In genomic region chrX:19888419-19888879, GRCh38 we compare ENCODE assay signal across 8 cellular contexts. TPM values are rescaled to one million over a fixed set of nuclear protein-coding genes. Genes with fewer than 3 reads are reported as not detected.
DNase-seq lines count a peak whose midpoint lies in the region; ATAC-seq and TF ChIP-seq lines count a peak whose summit lies in the region.

No MANE protein-coding gene starts in this region.

- no peaks in the 10 kb centered on the region for H3K9me3 Mint-ChIP-seq in activated CD4-positive, alpha-beta memory T cell treated with anti-CD3 and anti-CD28 coated beads for 36 hours

- no peak for TF ChIP-seq POLR2A in vagina (IDR thresholded peaks at IDR 0.05)

- H3K36me3 Mint-ChIP-seq in activated CD4-positive, alpha-beta memory T cell treated with anti-CD3 and anti-CD28 coated beads for 36 hours = no peaks in the 10 kb centered on the region

- H3K27ac Mint-ChIP-seq in activated CD4-positive, alpha-beta memory T cell treated with anti-CD3 and anti-CD28 coated beads for 36 hours = peak overlapping the region; percentile 78

- DNase-seq in BE2C = peak; percentile 24
- peak; percentile 3 for DNase-seq in NCI-H446 treated with DMSO at 0.1 percent for 48 hours (lab: John Stamatoyannopoulos, UW)
- peak; percentile 48 for DNase-seq in activated CD4-positive, alpha-beta memory T cell treated with anti-CD3 and anti-CD28 coated beads for 36 hours
- DNase-seq in fibroblast of lung (ENCODE audit: low read depth in 2 of 2) = peak; percentile 67 to 79
- DNase-seq in myocyte (ENCODE audit: low read depth) = peak; percentile 70
- no peak for DNase-seq in vagina (ENCODE audit: extremely low spot score in 2 of 2)

- POLR2A ChIA-PET in activated CD4-positive, alpha-beta memory T cell treated with anti-CD3 and anti-CD28 coated beads for 36 hours (lab: Charles Lee) = interaction anchor here (0.5 kb wide), 1 partner anchor 521 kb away, joined by 4 read pairs; no protein-coding TSS in a partner anchor

- no peaks in the 10 kb centered on the region for H4K20me1 ChIP-seq in fibroblast of lung (ENCODE audit: control insufficient read depth, extremely low read depth, insufficient read depth, low read length)

- peak overlapping the region; percentile 49 for H3K4me3 ChIP-seq in BE2C (ENCODE audit: low read depth, low read length)
- H3K4me3 ChIP-seq in fibroblast of lung (replicated peaks in 1 of 4; ENCODE audit: control extremely low read depth in 1 of 4, insufficient read depth in 1 of 4, low read depth in 3 of 4, low read length in 4 of 4) = peak overlapping the region; percentile 40 to 60 (median 52)
- H3K4me3 ChIP-seq in vagina = peak overlapping the region; percentile 45 to 54

- TF ChIP-seq CTCF in BE2C (IDR thresholded peaks at IDR 0.05; ENCODE audit: low read depth, low read length) (peak; percentile 53), fibroblast of lung (conservative IDR thresholded peaks at IDR 0.05 in 1 of 2, IDR thresholded peaks at IDR 0.05 in 1 of 2; ENCODE audit: low read depth in 1 of 2, low read length in 2 of 2) (peak; percentile 56 to 68), vagina (IDR thresholded peaks at IDR 0.05) (peak in 2 of 3 experiments; percentile 62 to 63)

- CTCF ChIA-PET in activated CD4-positive, alpha-beta memory T cell treated with anti-CD3 and anti-CD28 coated beads for 36 hours (lab: Charles Lee) = interaction anchor here (0.6 to 1.6 kb wide), 8 partner anchors 89 to 509 kb away, joined by 3 to 7 read pairs (median 4); no protein-coding TSS in a partner anchor

- no peak overlapping the region for H3K9ac ChIP-seq in fibroblast of lung (ENCODE audit: insufficient read depth, low read length)

- H3K4me1 ChIP-seq in BE2C = no peaks in the 10 kb centered on the region
- H3K4me1 ChIP-seq in fibroblast of lung (ENCODE audit: control insufficient read depth, extremely low read depth, insufficient read depth, low read length) = no peaks in the 10 kb centered on the region
- H3K4me1 ChIP-seq in vagina = no peaks in the 10 kb centered on the region

- H3K36me3 ChIP-seq in BE2C (no peaks in the 10 kb centered on the region), fibroblast of lung (ENCODE audit: control insufficient read depth, insufficient read depth, low read length) (no peaks in the 10 kb centered on the region), vagina (no peaks in the 10 kb centered on the region)

- peak overlapping the region; percentile 58 for H3K4me2 ChIP-seq in fibroblast of lung (ENCODE audit: extremely low read depth, insufficient read depth, low read length)

- ATAC-seq in GM21423 (IDR thresholded peaks at IDR 0.05; ENCODE audit: unreplicated experiment) (peak; percentile 1), HG02885 (IDR thresholded peaks at IDR 0.05; ENCODE audit: poor library complexity, unreplicated experiment) (no peak)

- no peaks in the 10 kb centered on the region for H3K27me3 Mint-ChIP-seq in activated CD4-positive, alpha-beta memory T cell treated with anti-CD3 and anti-CD28 coated beads for 36 hours

- peaks cover 38% of the 10 kb centered on the region for H3K4me1 Mint-ChIP-seq in activated CD4-positive, alpha-beta memory T cell treated with anti-CD3 and anti-CD28 coated beads for 36 hours (ENCODE audit: low read depth)

- H3K79me2 ChIP-seq in fibroblast of lung (ENCODE audit: control insufficient read depth, insufficient read depth, low read length) = no peaks in the 10 kb centered on the region

- intact Hi-C loops in activated CD4-positive, alpha-beta memory T cell treated with anti-CD3 and anti-CD28 coated beads for 36 hours (cut with micrococcal nuclease) = loop anchor here (1.0 to 5.0 kb wide), 7 partner anchors 46 to 516 kb away; no protein-coding TSS in a partner anchor
- intact Hi-C loops in vagina (cut with DNase I) = loop anchor here (5.0 kb wide), 1 partner anchor 341 kb away; no protein-coding TSS in a partner anchor

- peak overlapping the region; percentile 73 for H3K4me3 Mint-ChIP-seq in activated CD4-positive, alpha-beta memory T cell treated with anti-CD3 and anti-CD28 coated beads for 36 hours

- H3K27me3 ChIP-seq in BE2C (peaks cover 7% of the 10 kb centered on the region; the same call in 1 of the 2 replicates), fibroblast of lung (ENCODE audit: control insufficient read depth, insufficient read depth, low read length) (no peaks in the 10 kb centered on the region), vagina (no peaks in the 10 kb centered on the region)

- H3K9me3 ChIP-seq in BE2C (no peaks in the 10 kb centered on the region), fibroblast of lung (ENCODE audit: control insufficient read depth, insufficient read depth, low read depth, low read length) (no peaks in the 10 kb centered on the region), vagina (no peaks in the 10 kb centered on the region)

- peak overlapping the region; percentile 44 for H2AFZ ChIP-seq in fibroblast of lung (ENCODE audit: low read length)

- peak overlapping the region; percentile 38 for H3K27ac ChIP-seq in fibroblast of lung (ENCODE audit: insufficient read depth, low read length)
- peak overlapping the region; percentile 86 for H3K27ac ChIP-seq in vagina

RNA-seq across cellular contexts. Expression of gene SH3KBP1, which starts 1.0 kb away (rescaled TPM):
- polyA plus RNA-seq in BE2C (2012; ENCODE audit: insufficient read depth, insufficient read length, low read depth) = 8.1 TPM
- 10 to 100 TPM; 81.3 to 87.4 TPM for total RNA-seq in activated CD4-positive, alpha-beta memory T cell treated with anti-CD3 and anti-CD28 coated beads for 36 hours
- total RNA-seq in fibroblast of lung (13.9 and 14.4 TPM in 2 replicates), myocyte (25.6 and 31.8 TPM in 2 replicates), vagina (16.9 TPM)
- 36.2 and 38.9 TPM in 2 replicates for polyA plus RNA-seq in fibroblast of lung
- 28.3 and 34.0 TPM in 2 replicates for polyA plus RNA-seq in fibroblast of lung (2012)
- polyA minus RNA-seq in fibroblast of lung (ENCODE audit: low replicate concordance) = 10.9 and 17.4 TPM in 2 replicates
- polyA plus RNA-seq in myocyte (2012) = 34.4 TPM

Comparison
In these comparisons a context has a peak if more than half of its experiments do, and no peak if none do; other contexts are left out.
1. DNase-seq: peak in BE2C (single experiment), NCI-H446 treated with DMSO at 0.1 percent for 48 hours (single experiment), activated CD4-positive, alpha-beta memory T cell treated with anti-CD3 and anti-CD28 coated beads for 36 hours (single experiment), fibroblast of lung (2 of 2) and myocyte (single experiment); none in vagina (0 of 2).
2. Peak in every context shown above with its lines, with median percentiles within 50 percentile points of each other: H3K4me3 ChIP-seq and CTCF ChIP-seq.